In the genomic region with DNA sequence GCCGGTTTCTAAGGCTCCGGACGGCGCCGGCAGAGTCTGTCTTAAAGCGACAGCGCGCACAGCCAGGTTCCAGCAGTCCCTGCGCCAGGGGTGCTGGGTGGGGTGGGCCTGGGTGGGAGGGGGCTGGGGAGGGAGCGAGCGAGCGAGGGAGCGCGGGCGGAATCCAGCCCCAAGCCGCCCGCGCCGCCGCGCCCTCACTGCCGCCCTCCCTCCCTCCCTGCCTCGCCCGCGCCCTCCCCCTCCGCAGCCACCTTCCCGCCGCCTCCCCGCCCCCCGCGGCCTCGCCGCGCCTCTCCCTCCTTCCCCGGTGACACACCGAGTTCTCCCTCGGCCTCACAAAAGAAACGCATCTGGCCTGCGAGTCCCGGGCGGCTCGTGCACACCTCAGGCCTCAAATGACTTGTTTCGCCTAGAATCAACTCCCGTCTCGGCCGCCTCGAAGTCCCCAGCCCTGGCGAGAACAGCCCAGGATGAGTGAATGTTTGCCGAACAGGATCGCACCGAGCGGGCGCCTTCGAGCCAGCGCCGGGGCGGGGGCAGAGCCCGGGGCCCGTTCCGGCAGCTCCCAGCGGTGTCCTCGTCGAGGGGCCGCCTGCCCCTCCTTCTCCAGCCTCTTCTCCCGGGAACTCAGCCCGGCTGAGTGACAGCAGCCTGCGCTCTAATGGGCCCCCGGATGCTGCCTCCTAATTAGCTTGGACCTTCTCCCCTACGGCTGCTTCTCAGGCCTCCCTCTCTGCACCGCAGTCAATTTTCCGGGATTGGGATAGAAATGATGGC, we compare ENCODE assay signal across 1 cellular context.
TF ChIP-seq lines count a peak whose summit lies in the region.

A gene (minus strand): TSS at position 43 of the 777 bp plus-strand sequence. CDS start 347 bp downstream, outside the sequence.

TF ChIP-seq in HepG2, 621 proteins besides CTCF, POLR2A, EP300 and RAD21 (continued from another document and continues in another):
- TF ChIP-seq, protein P1, sequence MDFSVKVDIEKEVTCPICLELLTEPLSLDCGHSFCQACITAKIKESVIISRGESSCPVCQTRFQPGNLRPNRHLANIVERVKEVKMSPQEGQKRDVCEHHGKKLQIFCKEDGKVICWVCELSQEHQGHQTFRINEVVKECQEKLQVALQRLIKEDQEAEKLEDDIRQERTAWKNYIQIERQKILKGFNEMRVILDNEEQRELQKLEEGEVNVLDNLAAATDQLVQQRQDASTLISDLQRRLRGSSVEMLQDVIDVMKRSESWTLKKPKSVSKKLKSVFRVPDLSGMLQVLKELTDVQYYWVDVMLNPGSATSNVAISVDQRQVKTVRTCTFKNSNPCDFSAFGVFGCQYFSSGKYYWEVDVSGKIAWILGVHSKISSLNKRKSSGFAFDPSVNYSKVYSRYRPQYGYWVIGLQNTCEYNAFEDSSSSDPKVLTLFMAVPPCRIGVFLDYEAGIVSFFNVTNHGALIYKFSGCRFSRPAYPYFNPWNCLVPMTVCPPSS (IDR thresholded peaks at IDR 0.05): no peak
- TF ChIP-seq KDM5B (CRISPR knock-in tag; IDR thresholded peaks at IDR 0.05; ENCODE audit: borderline replicate concordance): no peak; the same call in 1 of the 2 replicates
- peak; percentile 40 for TF ChIP-seq AGO2 (optimal IDR thresholded peaks at IDR 0.05; ENCODE audit: low read depth, low read length)
- no peak for TF ChIP-seq HMG20B (CRISPR knock-in tag; conservative IDR thresholded peaks at IDR 0.05)
- TF ChIP-seq ARNT (IDR thresholded peaks at IDR 0.05): no peak
- no peak for TF ChIP-seq ZNF446 (CRISPR knock-in tag; IDR thresholded peaks at IDR 0.05)
- TF ChIP-seq, protein P2, sequence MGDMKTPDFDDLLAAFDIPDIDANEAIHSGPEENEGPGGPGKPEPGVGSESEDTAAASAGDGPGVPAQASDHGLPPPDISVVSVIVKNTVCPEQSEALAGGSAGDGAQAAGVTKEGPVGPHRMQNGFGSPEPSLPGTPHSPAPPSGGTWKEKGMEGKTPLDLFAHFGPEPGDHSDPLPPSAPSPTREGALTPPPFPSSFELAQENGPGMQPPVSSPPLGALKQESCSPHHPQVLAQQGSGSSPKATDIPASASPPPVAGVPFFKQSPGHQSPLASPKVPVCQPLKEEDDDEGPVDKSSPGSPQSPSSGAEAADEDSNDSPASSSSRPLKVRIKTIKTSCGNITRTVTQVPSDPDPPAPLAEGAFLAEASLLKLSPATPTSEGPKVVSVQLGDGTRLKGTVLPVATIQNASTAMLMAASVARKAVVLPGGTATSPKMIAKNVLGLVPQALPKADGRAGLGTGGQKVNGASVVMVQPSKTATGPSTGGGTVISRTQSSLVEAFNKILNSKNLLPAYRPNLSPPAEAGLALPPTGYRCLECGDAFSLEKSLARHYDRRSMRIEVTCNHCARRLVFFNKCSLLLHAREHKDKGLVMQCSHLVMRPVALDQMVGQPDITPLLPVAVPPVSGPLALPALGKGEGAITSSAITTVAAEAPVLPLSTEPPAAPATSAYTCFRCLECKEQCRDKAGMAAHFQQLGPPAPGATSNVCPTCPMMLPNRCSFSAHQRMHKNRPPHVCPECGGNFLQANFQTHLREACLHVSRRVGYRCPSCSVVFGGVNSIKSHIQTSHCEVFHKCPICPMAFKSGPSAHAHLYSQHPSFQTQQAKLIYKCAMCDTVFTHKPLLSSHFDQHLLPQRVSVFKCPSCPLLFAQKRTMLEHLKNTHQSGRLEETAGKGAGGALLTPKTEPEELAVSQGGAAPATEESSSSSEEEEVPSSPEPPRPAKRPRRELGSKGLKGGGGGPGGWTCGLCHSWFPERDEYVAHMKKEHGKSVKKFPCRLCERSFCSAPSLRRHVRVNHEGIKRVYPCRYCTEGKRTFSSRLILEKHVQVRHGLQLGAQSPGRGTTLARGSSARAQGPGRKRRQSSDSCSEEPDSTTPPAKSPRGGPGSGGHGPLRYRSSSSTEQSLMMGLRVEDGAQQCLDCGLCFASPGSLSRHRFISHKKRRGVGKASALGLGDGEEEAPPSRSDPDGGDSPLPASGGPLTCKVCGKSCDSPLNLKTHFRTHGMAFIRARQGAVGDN (CRISPR knock-in tag; IDR thresholded peaks at IDR 0.05): peak; percentile 87
- TF ChIP-seq, protein P3, sequence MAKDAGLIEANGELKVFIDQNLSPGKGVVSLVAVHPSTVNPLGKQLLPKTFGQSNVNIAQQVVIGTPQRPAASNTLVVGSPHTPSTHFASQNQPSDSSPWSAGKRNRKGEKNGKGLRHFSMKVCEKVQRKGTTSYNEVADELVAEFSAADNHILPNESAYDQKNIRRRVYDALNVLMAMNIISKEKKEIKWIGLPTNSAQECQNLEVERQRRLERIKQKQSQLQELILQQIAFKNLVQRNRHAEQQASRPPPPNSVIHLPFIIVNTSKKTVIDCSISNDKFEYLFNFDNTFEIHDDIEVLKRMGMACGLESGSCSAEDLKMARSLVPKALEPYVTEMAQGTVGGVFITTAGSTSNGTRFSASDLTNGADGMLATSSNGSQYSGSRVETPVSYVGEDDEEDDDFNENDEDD (CRISPR knock-in tag; IDR thresholded peaks at IDR 0.05; ENCODE audit: borderline replicate concordance): peak; percentile 52; the same call in 1 of the 2 replicates
- no peak for TF ChIP-seq SIN3B (IDR thresholded peaks at IDR 0.05; ENCODE audit: low read length)
- TF ChIP-seq CC2D1A (CRISPR knock-in tag; IDR thresholded peaks at IDR 0.05): no peak
- TF ChIP-seq, protein P4, sequence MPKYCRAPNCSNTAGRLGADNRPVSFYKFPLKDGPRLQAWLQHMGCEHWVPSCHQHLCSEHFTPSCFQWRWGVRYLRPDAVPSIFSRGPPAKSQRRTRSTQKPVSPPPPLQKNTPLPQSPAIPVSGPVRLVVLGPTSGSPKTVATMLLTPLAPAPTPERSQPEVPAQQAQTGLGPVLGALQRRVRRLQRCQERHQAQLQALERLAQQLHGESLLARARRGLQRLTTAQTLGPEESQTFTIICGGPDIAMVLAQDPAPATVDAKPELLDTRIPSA (CRISPR knock-in tag; IDR thresholded peaks at IDR 0.05; ENCODE audit: borderline replicate concordance): no peak
- TF ChIP-seq, protein P5, sequence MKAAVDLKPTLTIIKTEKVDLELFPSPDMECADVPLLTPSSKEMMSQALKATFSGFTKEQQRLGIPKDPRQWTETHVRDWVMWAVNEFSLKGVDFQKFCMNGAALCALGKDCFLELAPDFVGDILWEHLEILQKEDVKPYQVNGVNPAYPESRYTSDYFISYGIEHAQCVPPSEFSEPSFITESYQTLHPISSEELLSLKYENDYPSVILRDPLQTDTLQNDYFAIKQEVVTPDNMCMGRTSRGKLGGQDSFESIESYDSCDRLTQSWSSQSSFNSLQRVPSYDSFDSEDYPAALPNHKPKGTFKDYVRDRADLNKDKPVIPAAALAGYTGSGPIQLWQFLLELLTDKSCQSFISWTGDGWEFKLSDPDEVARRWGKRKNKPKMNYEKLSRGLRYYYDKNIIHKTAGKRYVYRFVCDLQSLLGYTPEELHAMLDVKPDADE (CRISPR knock-in tag; IDR thresholded peaks at IDR 0.05): no peak
- TF ChIP-seq, protein P6, sequence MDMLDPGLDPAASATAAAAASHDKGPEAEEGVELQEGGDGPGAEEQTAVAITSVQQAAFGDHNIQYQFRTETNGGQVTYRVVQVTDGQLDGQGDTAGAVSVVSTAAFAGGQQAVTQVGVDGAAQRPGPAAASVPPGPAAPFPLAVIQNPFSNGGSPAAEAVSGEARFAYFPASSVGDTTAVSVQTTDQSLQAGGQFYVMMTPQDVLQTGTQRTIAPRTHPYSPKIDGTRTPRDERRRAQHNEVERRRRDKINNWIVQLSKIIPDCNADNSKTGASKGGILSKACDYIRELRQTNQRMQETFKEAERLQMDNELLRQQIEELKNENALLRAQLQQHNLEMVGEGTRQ (IDR thresholded peaks at IDR 0.05; ENCODE audit: low read depth, low read length): no peak
- TF ChIP-seq, protein P6 (CRISPR knock-in tag; IDR thresholded peaks at IDR 0.05; ENCODE audit: borderline replicate concordance): no peak
- TF ChIP-seq, protein P7, sequence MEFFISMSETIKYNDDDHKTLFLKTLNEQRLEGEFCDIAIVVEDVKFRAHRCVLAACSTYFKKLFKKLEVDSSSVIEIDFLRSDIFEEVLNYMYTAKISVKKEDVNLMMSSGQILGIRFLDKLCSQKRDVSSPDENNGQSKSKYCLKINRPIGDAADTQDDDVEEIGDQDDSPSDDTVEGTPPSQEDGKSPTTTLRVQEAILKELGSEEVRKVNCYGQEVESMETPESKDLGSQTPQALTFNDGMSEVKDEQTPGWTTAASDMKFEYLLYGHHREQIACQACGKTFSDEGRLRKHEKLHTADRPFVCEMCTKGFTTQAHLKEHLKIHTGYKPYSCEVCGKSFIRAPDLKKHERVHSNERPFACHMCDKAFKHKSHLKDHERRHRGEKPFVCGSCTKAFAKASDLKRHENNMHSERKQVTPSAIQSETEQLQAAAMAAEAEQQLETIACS (CRISPR knock-in tag; IDR thresholded peaks at IDR 0.05): no peak
- 0 out of 2 replicates have a peak, but pooled peaks have one; percentile 9 for TF ChIP-seq ZNF274 (CRISPR knock-in tag; IDR thresholded peaks at IDR 0.05)
- no peak for TF ChIP-seq SP2 (CRISPR knock-in tag; IDR thresholded peaks at IDR 0.05)
- TF ChIP-seq ZBTB20 (CRISPR knock-in tag; IDR thresholded peaks at IDR 0.05; ENCODE audit: borderline replicate concordance, low read depth): no peak
- 0 out of 2 replicates have a peak, but pooled peaks have one; percentile 37 for TF ChIP-seq ZNF761 (CRISPR knock-in tag; conservative IDR thresholded peaks at IDR 0.05)
- TF ChIP-seq CENPT (CRISPR knock-in tag; IDR thresholded peaks at IDR 0.05; ENCODE audit: low read depth): no peak
- no peak for TF ChIP-seq KAT2B (IDR thresholded peaks at IDR 0.05; ENCODE audit: borderline replicate concordance, low read depth, low read length)
- TF ChIP-seq, protein P8, sequence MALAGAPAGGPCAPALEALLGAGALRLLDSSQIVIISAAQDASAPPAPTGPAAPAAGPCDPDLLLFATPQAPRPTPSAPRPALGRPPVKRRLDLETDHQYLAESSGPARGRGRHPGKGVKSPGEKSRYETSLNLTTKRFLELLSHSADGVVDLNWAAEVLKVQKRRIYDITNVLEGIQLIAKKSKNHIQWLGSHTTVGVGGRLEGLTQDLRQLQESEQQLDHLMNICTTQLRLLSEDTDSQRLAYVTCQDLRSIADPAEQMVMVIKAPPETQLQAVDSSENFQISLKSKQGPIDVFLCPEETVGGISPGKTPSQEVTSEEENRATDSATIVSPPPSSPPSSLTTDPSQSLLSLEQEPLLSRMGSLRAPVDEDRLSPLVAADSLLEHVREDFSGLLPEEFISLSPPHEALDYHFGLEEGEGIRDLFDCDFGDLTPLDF (CRISPR knock-in tag; IDR thresholded peaks at IDR 0.05): no peak
- TF ChIP-seq, protein P9, sequence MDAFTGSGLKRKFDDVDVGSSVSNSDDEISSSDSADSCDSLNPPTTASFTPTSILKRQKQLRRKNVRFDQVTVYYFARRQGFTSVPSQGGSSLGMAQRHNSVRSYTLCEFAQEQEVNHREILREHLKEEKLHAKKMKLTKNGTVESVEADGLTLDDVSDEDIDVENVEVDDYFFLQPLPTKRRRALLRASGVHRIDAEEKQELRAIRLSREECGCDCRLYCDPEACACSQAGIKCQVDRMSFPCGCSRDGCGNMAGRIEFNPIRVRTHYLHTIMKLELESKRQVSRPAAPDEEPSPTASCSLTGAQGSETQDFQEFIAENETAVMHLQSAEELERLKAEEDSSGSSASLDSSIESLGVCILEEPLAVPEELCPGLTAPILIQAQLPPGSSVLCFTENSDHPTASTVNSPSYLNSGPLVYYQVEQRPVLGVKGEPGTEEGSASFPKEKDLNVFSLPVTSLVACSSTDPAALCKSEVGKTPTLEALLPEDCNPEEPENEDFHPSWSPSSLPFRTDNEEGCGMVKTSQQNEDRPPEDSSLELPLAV (CRISPR knock-in tag; conservative IDR thresholded peaks at IDR 0.05; ENCODE audit: low read depth): no peak
- TF ChIP-seq IRX3 (CRISPR knock-in tag; IDR thresholded peaks at IDR 0.05; ENCODE audit: borderline replicate concordance, low read depth): no peak
- TF ChIP-seq, protein P10, sequence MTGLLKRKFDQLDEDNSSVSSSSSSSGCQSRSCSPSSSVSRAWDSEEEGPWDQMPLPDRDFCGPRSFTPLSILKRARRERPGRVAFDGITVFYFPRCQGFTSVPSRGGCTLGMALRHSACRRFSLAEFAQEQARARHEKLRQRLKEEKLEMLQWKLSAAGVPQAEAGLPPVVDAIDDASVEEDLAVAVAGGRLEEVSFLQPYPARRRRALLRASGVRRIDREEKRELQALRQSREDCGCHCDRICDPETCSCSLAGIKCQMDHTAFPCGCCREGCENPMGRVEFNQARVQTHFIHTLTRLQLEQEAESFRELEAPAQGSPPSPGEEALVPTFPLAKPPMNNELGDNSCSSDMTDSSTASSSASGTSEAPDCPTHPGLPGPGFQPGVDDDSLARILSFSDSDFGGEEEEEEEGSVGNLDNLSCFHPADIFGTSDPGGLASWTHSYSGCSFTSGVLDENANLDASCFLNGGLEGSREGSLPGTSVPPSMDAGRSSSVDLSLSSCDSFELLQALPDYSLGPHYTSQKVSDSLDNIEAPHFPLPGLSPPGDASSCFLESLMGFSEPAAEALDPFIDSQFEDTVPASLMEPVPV (CRISPR knock-in tag; IDR thresholded peaks at IDR 0.05): no peak
- no peak for TF ChIP-seq ZNF101 (CRISPR knock-in tag; IDR thresholded peaks at IDR 0.05; ENCODE audit: borderline replicate concordance, low read depth)
- peak; percentile 16; the same call in 1 of the 2 replicates for TF ChIP-seq ZNF605 (CRISPR knock-in tag; IDR thresholded peaks at IDR 0.05)
- TF ChIP-seq ZNF350 (CRISPR knock-in tag; IDR thresholded peaks at IDR 0.05; ENCODE audit: borderline replicate concordance, low read depth): peak; percentile 63
- TF ChIP-seq ARNT2 (CRISPR knock-in tag; IDR thresholded peaks at IDR 0.05; ENCODE audit: low read depth): 0 out of 2 replicates have a peak, but pooled peaks have one; percentile 49
- peak; percentile 78 for TF ChIP-seq MEIS2 (CRISPR knock-in tag; IDR thresholded peaks at IDR 0.05)
- TF ChIP-seq, protein P11, sequence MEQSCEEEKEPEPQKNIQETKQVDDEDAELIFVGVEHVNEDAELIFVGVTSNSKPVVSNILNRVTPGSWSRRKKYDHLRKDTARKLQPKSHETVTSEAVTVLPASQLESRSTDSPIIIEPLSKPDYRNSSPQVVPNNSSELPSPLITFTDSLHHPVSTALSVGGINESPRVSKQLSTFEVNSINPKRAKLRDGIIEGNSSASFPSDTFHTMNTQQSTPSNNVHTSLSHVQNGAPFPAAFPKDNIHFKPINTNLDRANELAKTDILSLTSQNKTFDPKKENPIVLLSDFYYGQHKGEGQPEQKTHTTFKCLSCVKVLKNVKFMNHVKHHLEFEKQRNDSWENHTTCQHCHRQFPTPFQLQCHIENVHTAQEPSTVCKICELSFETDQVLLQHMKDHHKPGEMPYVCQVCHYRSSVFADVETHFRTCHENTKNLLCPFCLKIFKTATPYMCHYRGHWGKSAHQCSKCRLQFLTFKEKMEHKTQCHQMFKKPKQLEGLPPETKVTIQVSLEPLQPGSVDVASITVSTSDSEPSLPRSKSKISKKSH (CRISPR knock-in tag; IDR thresholded peaks at IDR 0.05; ENCODE audit: borderline replicate concordance): 0 out of 2 replicates have a peak, but pooled peaks have one; percentile 18
- TF ChIP-seq MIER3 (CRISPR knock-in tag; IDR thresholded peaks at IDR 0.05; ENCODE audit: borderline replicate concordance): no peak
- no peak for TF ChIP-seq CEBPB (IDR thresholded peaks at IDR 0.05; ENCODE audit: borderline replicate concordance, low read depth, low read length)
- TF ChIP-seq ZNF12 (CRISPR knock-in tag; IDR thresholded peaks at IDR 0.05): no peak
- TF ChIP-seq, protein P12, sequence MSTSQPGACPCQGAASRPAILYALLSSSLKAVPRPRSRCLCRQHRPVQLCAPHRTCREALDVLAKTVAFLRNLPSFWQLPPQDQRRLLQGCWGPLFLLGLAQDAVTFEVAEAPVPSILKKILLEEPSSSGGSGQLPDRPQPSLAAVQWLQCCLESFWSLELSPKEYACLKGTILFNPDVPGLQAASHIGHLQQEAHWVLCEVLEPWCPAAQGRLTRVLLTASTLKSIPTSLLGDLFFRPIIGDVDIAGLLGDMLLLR (CRISPR knock-in tag; IDR thresholded peaks at IDR 0.05): no peak
